In the genomic region with DNA sequence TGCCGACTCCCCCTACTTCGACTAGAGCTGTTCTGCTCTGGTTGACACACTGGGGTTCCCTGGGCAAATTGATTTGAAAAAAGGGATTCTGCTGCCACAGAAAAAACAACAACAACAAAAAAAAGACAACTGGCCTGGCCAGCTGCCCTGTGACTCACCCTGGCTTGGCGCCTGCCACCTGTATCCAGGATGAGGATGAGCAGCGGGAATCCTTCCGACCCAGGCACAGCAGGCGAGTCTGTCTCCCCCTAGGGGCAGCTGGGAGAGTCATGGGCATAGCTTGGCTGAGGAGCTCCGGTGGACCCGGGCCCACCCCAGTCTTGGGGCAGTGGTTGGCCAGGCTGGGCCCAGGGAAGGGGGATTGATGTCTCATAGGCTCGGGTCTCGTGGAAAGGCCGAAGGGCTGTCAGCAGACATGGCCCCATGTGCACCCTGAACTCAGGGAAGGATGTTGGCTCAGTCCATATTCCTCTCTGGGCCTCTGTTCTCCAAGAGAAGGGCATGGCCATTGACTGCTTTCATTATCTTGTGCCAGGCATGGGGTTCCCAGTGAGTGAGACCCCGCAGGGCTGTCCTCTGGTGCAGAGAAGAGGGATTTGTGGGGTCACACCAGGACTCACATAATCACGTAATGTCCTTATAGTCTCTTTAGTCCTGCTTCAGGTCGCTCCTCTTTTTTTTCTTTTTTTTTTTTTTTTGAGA, we compare ENCODE assay signal across 8 cellular contexts. TPM values are rescaled to one million over a fixed set of nuclear protein-coding genes. Genes with fewer than 3 reads are reported as not detected.
DNase-seq lines count a peak whose midpoint lies in the region; ATAC-seq and TF ChIP-seq lines count a peak whose summit lies in the region.

No MANE protein-coding gene starts in this region.

- H3K36me3 Mint-ChIP-seq in activated CD4-positive, alpha-beta T cell treated with anti-CD3 and anti-CD28 coated beads, Interleukin-2, amount 10 ng/mL, durations not matched to agents 24 days and 14 days (ENCODE audit: low read depth): no peaks in the 10 kb centered on the region

- H3K27ac Mint-ChIP-seq in activated CD4-positive, alpha-beta T cell treated with anti-CD3 and anti-CD28 coated beads, Interleukin-2, amount 10 ng/mL, durations not matched to agents 24 days and 14 days: no peak overlapping the region

- H3K4me3 Mint-ChIP-seq in activated CD4-positive, alpha-beta T cell treated with anti-CD3 and anti-CD28 coated beads, Interleukin-2, amount 10 ng/mL, durations not matched to agents 24 days and 14 days: no peak overlapping the region

- H3K9me3 ChIP-seq in mucosa of descending colon: no peaks in the 10 kb centered on the region

- ATAC-seq in mucosa of descending colon (peak; percentile 86), GM18511 (IDR thresholded peaks at IDR 0.05; ENCODE audit: unreplicated experiment) (no peak), HG03095 (IDR thresholded peaks at IDR 0.05; ENCODE audit: unreplicated experiment) (no peak)

- no peaks in the 10 kb centered on the region for H3K27me3 Mint-ChIP-seq in activated CD4-positive, alpha-beta T cell treated with anti-CD3 and anti-CD28 coated beads, Interleukin-2, amount 10 ng/mL, durations not matched to agents 24 days and 14 days

- no peaks in the 10 kb centered on the region for H3K9me3 Mint-ChIP-seq in activated CD4-positive, alpha-beta T cell treated with anti-CD3 and anti-CD28 coated beads, Interleukin-2, amount 10 ng/mL, durations not matched to agents 24 days and 14 days

- intact Hi-C loops in activated CD4-positive, alpha-beta T cell treated with anti-CD3 and anti-CD28 coated beads, Interleukin-2, amount 10 ng/mL, durations not matched to agents 24 days and 14 days (cut with micrococcal nuclease): no loop called here
- intact Hi-C loops in mucosa of descending colon (cut with DNase I, micrococcal nuclease): no loop called here

- H3K4me1 Mint-ChIP-seq in activated CD4-positive, alpha-beta T cell treated with anti-CD3 and anti-CD28 coated beads, Interleukin-2, amount 10 ng/mL, durations not matched to agents 24 days and 14 days: peaks cover 6% of the 10 kb centered on the region

- DNase-seq in activated gamma-delta T cell treated with Interleukin-2 at 50 U/mL for 16 hours (peak; percentile 46), activated gamma-delta T cell (lab: John Stamatoyannopoulos, UW) (no peak), NCI-H1105 treated with DMSO at 0.1 percent for 48 hours (lab: John Stamatoyannopoulos, UW) (peak; percentile 63), epithelial cell of esophagus (ENCODE audit: low read depth) (peak; percentile 86), mucosa of descending colon (peak; percentile 71 to 80 (median 77))
- DNase-seq in activated CD4-positive, alpha-beta T cell treated with anti-CD3 and anti-CD28 coated beads, Interleukin-2, amount 10 ng/mL, durations not matched to agents 24 days and 14 days: peak; percentile 81

- no peaks in the 10 kb centered on the region for H3K4me1 ChIP-seq in mucosa of descending colon (ENCODE audit: low read depth)

- H3K4me3 ChIP-seq in epithelial cell of esophagus (ENCODE audit: low read length) (no peak overlapping the region), mucosa of descending colon (no peak overlapping the region)

- no peaks in the 10 kb centered on the region for H3K36me3 ChIP-seq in mucosa of descending colon (ENCODE audit: low read depth)

- TF ChIP-seq CTCF in epithelial cell of esophagus (IDR thresholded peaks at IDR 0.05; ENCODE audit: insufficient read depth, low read depth, low read length, missing control alignments): peak; percentile 90
- TF ChIP-seq CTCF in mucosa of descending colon (IDR thresholded peaks at IDR 0.05): no peak

RNA-seq across cellular contexts. Expression of gene SUN2, which starts 10.4 kb away (rescaled TPM):
- 124 and 128 TPM in 2 replicates for total RNA-seq in activated CD4-positive, alpha-beta T cell treated with anti-CD3 and anti-CD28 coated beads, Interleukin-2, amount 10 ng/mL, durations not matched to agents 24 days and 14 days
- total RNA-seq in mucosa of descending colon: 100 to 1,000 TPM; 130 to 235 (median 181) TPM

RNA-seq across cellular contexts. Expression of gene DNAL4, which starts 27.7 kb away (rescaled TPM):
- 5.5 and 6.3 TPM in 2 replicates for total RNA-seq in activated CD4-positive, alpha-beta T cell treated with anti-CD3 and anti-CD28 coated beads, Interleukin-2, amount 10 ng/mL, durations not matched to agents 24 days and 14 days
- total RNA-seq in mucosa of descending colon: 10 to 100 TPM; 14.7 to 17.6 (median 16.1) TPM
